Comparison of ENCODE assay signal across 2 cellular contexts in genomic region chr20:44151621-44152416, GRCh38.
TF ChIP-seq lines count a peak whose summit lies in the region.

No MANE protein-coding gene starts in this region.

TF ChIP-seq in HEK293, 187 proteins besides CTCF, POLR2A, EP300 and RAD21:
- TF ChIP-seq ZBTB44 (tag by site-specific recombination; IDR thresholded peaks at IDR 0.05) (no peak), ZNF561 (tag by site-specific recombination; IDR thresholded peaks at IDR 0.05; ENCODE audit: borderline replicate concordance) (no peak), ZNF610 (tag by site-specific recombination; IDR thresholded peaks at IDR 0.05; ENCODE audit: borderline replicate concordance) (no peak), GLIS1 (tag by site-specific recombination; IDR thresholded peaks at IDR 0.05) (peak; percentile 62)

TF ChIP-seq in K562, 482 proteins besides CTCF, POLR2A, EP300 and RAD21:
- TF ChIP-seq MYBL2 (IDR thresholded peaks at IDR 0.05; ENCODE audit: low read depth) (no peak), MYBL2 (CRISPR knock-in tag; IDR thresholded peaks at IDR 0.05; ENCODE audit: borderline replicate concordance) (no peak), ATF3 (IDR thresholded peaks at IDR 0.05) (0 out of 2 replicates have a peak, but pooled peaks have one; percentile 22), ATF3 (CRISPR knock-in tag; conservative IDR thresholded peaks at IDR 0.05) (no peak), MAFF (IDR thresholded peaks at IDR 0.05; ENCODE audit: low read length) (no peak), ZNF589 (CRISPR knock-in tag; IDR thresholded peaks at IDR 0.05; ENCODE audit: low read depth) (no peak), CREBBP (IDR thresholded peaks at IDR 0.05; ENCODE audit: low read depth, low read length) (no peak), FOSL1 (tag; conservative IDR thresholded peaks at IDR 0.05) (peak; percentile 48; the same call in 1 of the 2 replicates)
